Comparison of ENCODE assay signal across 22 cellular contexts in genomic region chr18:13395577-13395976, GRCh38.
"Had no signal": no experiment of that assay in that cellular context is flagged by ENCODE, and none has a peak within 500 bp of the region (broad histone marks: within the 10 kb centered on the region; RNA-seq: fewer than 3 reads in every experiment).

No MANE protein-coding gene starts in this region.

- H3K36me3 ChIP-seq: adrenal gland, breast epithelium, MG63, SJCRH30 had no signal

- H3K4me3 Mint-ChIP-seq: activated CD4-positive, alpha-beta T cell treated with anti-CD3 and anti-CD28 coated beads, Interleukin-2, amount 10 ng/mL, durations not matched to agents 24 days and 14 days; activated CD8-positive, alpha-beta T cell treated with anti-CD3 and anti-CD28 coated beads for 36 hours; activated T-cell treated with anti-CD3 and anti-CD28 coated beads, Interleukin-2, amount 50 U/mL, for 72 hours; activated T-helper 17 cell treated with anti-CD3 and anti-CD28 coated beads, Interleukin-2, amount 50 U/mL, for 72 hours; T-helper 1 cell treated with Interleukin-12 subunit alpha and Interleukin-12 subunit beta and Interleukin-4 antibody, amounts not matched to agents 30 μg/mL and 1 μg/mL, for 36 hours; T-helper 2 cell treated with Interferon-gamma antibody and Interleukin-4, amounts not matched to agents 5 μg/mL and 100 μg/mL, for 36 hours had no signal

- H3K27me3 Mint-ChIP-seq: activated CD4-positive, alpha-beta T cell treated with anti-CD3 and anti-CD28 coated beads, Interleukin-2, amount 10 ng/mL, durations not matched to agents 24 days and 14 days; activated CD8-positive, alpha-beta T cell treated with anti-CD3 and anti-CD28 coated beads for 36 hours; activated T-helper 17 cell treated with anti-CD3 and anti-CD28 coated beads, Interleukin-2, amount 50 U/mL, for 72 hours had no signal

- ATAC-seq: activated CD8-positive, alpha-beta T cell treated with anti-CD3 and anti-CD28 coated beads for 36 hours; activated naive CD4-positive, alpha-beta T cell treated with anti-CD3 and anti-CD28 coated beads, Interleukin-2, amount 50 U/mL, for 72 hours; activated T-cell treated with anti-CD3 and anti-CD28 coated beads, Interleukin-2, amount 50 U/mL, for 72 hours; activated T-helper 17 cell treated with anti-CD3 and anti-CD28 coated beads, Interleukin-2, amount 50 U/mL, for 72 hours; body of pancreas had no signal

- H3K9me3 Mint-ChIP-seq: activated CD4-positive, alpha-beta T cell treated with anti-CD3 and anti-CD28 coated beads, Interleukin-2, amount 10 ng/mL, durations not matched to agents 24 days and 14 days; activated CD8-positive, alpha-beta T cell treated with anti-CD3 and anti-CD28 coated beads for 36 hours; activated naive CD4-positive, alpha-beta T cell treated with anti-CD3 and anti-CD28 coated beads, Interleukin-2, amount 50 U/mL, for 72 hours; activated T-cell treated with anti-CD3 and anti-CD28 coated beads, Interleukin-2, amount 50 U/mL, for 72 hours; activated T-helper 17 cell treated with anti-CD3 and anti-CD28 coated beads, Interleukin-2, amount 50 U/mL, for 72 hours; T-helper 1 cell treated with Interleukin-12 subunit alpha and Interleukin-12 subunit beta and Interleukin-4 antibody, amounts not matched to agents 30 μg/mL and 1 μg/mL, for 36 hours; T-helper 2 cell treated with Interferon-gamma antibody and Interleukin-4, amounts not matched to agents 5 μg/mL and 100 μg/mL, for 36 hours had no signal

- H3K4me3 ChIP-seq: adrenal gland, body of pancreas, breast epithelium, MG63, SJCRH30, SK-N-MC had no signal

- H3K27me3 ChIP-seq: adrenal gland, body of pancreas, breast epithelium, MG63, SJCRH30 had no signal

- DNase-seq: activated CD4-positive, alpha-beta T cell treated with anti-CD3 and anti-CD28 coated beads, Interleukin-2, amount 10 ng/mL, durations not matched to agents 24 days and 14 days; activated CD4-positive, alpha-beta T cell treated with anti-CD3 and anti-CD28 coated beads, Interleukin-2, amount 50 U/mL, for 4 hours; activated CD8-positive, alpha-beta T cell treated with anti-CD3 and anti-CD28 coated beads for 36 hours; activated effector memory CD4-positive, alpha-beta T cell treated with anti-CD3 and anti-CD28 coated beads, Interleukin-2, amount 50 U/mL, for 16 hours; activated naive CD4-positive, alpha-beta T cell; activated T-cell treated with anti-CD3 and anti-CD28 coated beads, Interleukin-2, amount 50 U/mL, for 72 hours; adrenal gland; body of pancreas; Kasumi-1; KG1; MG63; MV-4-11; NCI-H1092; NCI-H1436 treated with DMSO at 0.1 percent for 48 hours; NCI-H1694 treated with DMSO at 0.1 percent for 48 hours; SJCRH30 had no signal

- H3K27ac Mint-ChIP-seq: activated CD4-positive, alpha-beta T cell treated with anti-CD3 and anti-CD28 coated beads, Interleukin-2, amount 10 ng/mL, durations not matched to agents 24 days and 14 days; activated CD8-positive, alpha-beta T cell treated with anti-CD3 and anti-CD28 coated beads for 36 hours; activated naive CD4-positive, alpha-beta T cell treated with anti-CD3 and anti-CD28 coated beads, Interleukin-2, amount 50 U/mL, for 72 hours; activated T-cell treated with anti-CD3 and anti-CD28 coated beads, Interleukin-2, amount 50 U/mL, for 72 hours; activated T-helper 17 cell treated with anti-CD3 and anti-CD28 coated beads, Interleukin-2, amount 50 U/mL, for 72 hours; T-helper 1 cell treated with Interleukin-12 subunit alpha and Interleukin-12 subunit beta and Interleukin-4 antibody, amounts not matched to agents 30 μg/mL and 1 μg/mL, for 36 hours; T-helper 2 cell treated with Interferon-gamma antibody and Interleukin-4, amounts not matched to agents 5 μg/mL and 100 μg/mL, for 36 hours had no signal
